In genomic region chr14:102509744-102510615, GRCh38 we compare ENCODE assay signal across 8 cellular contexts. TPM values are rescaled to one million over a fixed set of nuclear protein-coding genes. Genes with fewer than 3 reads are reported as not detected.
DNase-seq lines count a peak whose midpoint lies in the region; ATAC-seq, FAIRE-seq and TF ChIP-seq lines count a peak whose summit lies in the region.

Gene ANKRD9, minus strand, starts transcription at chr14:102509776. Its CDS starts 1,887 bp downstream, at chr14:102507889.

- H3K4me1 ChIP-seq in left lung, result peaks cover 0 to 26% of the 10 kb centered on the region in 2 donors

- no peak for TF ChIP-seq CTCF in AG10803 (conservative IDR thresholded peaks at IDR 0.05; ENCODE audit: low read length)
- TF ChIP-seq CTCF in left lung (IDR thresholded peaks at IDR 0.05), result no peak

- H3K4me1 Mint-ChIP-seq in dendritic cell treated with granulocyte-macrophage colony-stimulating factor and Interleukin-4, amounts not matched to agents 40 ng/mL and 50 ng/mL, for 4 days (ENCODE audit: low read depth), result peaks cover 24% of the 10 kb centered on the region

- H3K9me3 ChIP-seq in left lung, result no peaks in the 10 kb centered on the region

- peaks cover 17% of the 10 kb centered on the region for H3K27me3 Mint-ChIP-seq in dendritic cell treated with granulocyte-macrophage colony-stimulating factor and Interleukin-4, amounts not matched to agents 40 ng/mL and 50 ng/mL, for 4 days

- FAIRE-seq in GM19239 (lab: Jason Lieb, UNC), result peak; percentile 68

- no peaks in the 10 kb centered on the region for H3K9me3 Mint-ChIP-seq in dendritic cell treated with granulocyte-macrophage colony-stimulating factor and Interleukin-4, amounts not matched to agents 40 ng/mL and 50 ng/mL, for 4 days

- peak within 1 kb of the TSS; percentile 67 for H3K4me3 ChIP-seq in AG10803 (ENCODE audit: low read length)
- peak within 1 kb of the TSS; percentile 56 to 60 for H3K4me3 ChIP-seq in left lung

- peaks cover 28% of the 10 kb centered on the region for H3K36me3 Mint-ChIP-seq in dendritic cell treated with granulocyte-macrophage colony-stimulating factor and Interleukin-4, amounts not matched to agents 40 ng/mL and 50 ng/mL, for 4 days (ENCODE audit: low read depth)

- intact Hi-C loops in dendritic cell treated with granulocyte-macrophage colony-stimulating factor and Interleukin-4, amounts not matched to agents 40 ng/mL and 50 ng/mL, for 4 days (cut with micrococcal nuclease), result no loop called here
- intact Hi-C loops in left lung (cut with DNase I), result no loop called here

- ATAC-seq in HG03439 (IDR thresholded peaks at IDR 0.05; ENCODE audit: unreplicated experiment) (peak; percentile 78), left lung (peak; percentile 91)

- peak within 1 kb of the TSS; percentile 47 to 67 for H3K27ac ChIP-seq in left lung

- H3K27ac Mint-ChIP-seq in dendritic cell treated with granulocyte-macrophage colony-stimulating factor and Interleukin-4, amounts not matched to agents 40 ng/mL and 50 ng/mL, for 4 days, result peak within 1 kb of the TSS; percentile 94

- no peaks in the 10 kb centered on the region for H3K27me3 ChIP-seq in left lung

- peak within 1 kb of the TSS; percentile 83 for H3K4me3 Mint-ChIP-seq in dendritic cell treated with granulocyte-macrophage colony-stimulating factor and Interleukin-4, amounts not matched to agents 40 ng/mL and 50 ng/mL, for 4 days

- H3K36me3 ChIP-seq in left lung, result peaks cover 0 to 11% of the 10 kb centered on the region in 2 donors

- peak; percentile 91 for DNase-seq in AG10803 (ENCODE audit: low read depth)
- DNase-seq in GM19239 (ENCODE audit: insufficient read length, low spot score), result peak; percentile 100
- DNase-seq in NCI-H526 treated with DMSO at 0.1 percent for 48 hours (lab: John Stamatoyannopoulos, UW), result peak; percentile 85
- DNase-seq in activated CD4-positive, alpha-beta T cell treated with anti-CD3 and anti-CD28 coated beads, Interleukin-2, amount 50 U/mL, for 4 hours, result peak; percentile 82 to 84
- DNase-seq in left lung, result peak; percentile 95 to 97
- peak; percentile 90 for DNase-seq in stimulated activated CD4-positive, alpha-beta T cell treated with anti-CD3 and anti-CD28 coated beads, Interleukin-1b, Interleukin-23, amount 100 ng/mL, for 48 hours

RNA-seq across cellular contexts. Expression of gene ANKRD9, which starts in this region (rescaled TPM):
- 10 to 100 TPM; 19.5 to 32.3 TPM for total RNA-seq in left lung

Comparison
In these comparisons a context has a peak if more than half of its experiments do, and no peak if none do; other contexts are left out.
1. Peak in every context shown above with its lines: DNase-seq, ATAC-seq, H3K4me3 ChIP-seq and H3K27ac ChIP-seq.